ENCODE assay signal across 8 cellular contexts in genomic region chr1:16206547-16207317, GRCh38. TPM values are rescaled to one million over a fixed set of nuclear protein-coding genes. Genes with fewer than 3 reads are reported as not detected.
A peak's percentile ranks its signal among the peaks of the same experiment; 100 is the strongest.
DNase-seq lines count a peak whose midpoint lies in the region; ATAC-seq, FAIRE-seq and TF ChIP-seq lines count a peak whose summit lies in the region.

No MANE protein-coding gene starts in this region.

- H3K9me3 Mint-ChIP-seq in activated CD4-positive, alpha-beta T cell treated with anti-CD3 and anti-CD28 coated beads, Interleukin-2, amount 10 ng/mL, durations not matched to agents 24 days and 14 days: no peaks in the 10 kb centered on the region

- H3K27ac Mint-ChIP-seq in activated CD4-positive, alpha-beta T cell treated with anti-CD3 and anti-CD28 coated beads, Interleukin-2, amount 10 ng/mL, durations not matched to agents 24 days and 14 days: peak overlapping the region; percentile 97

- peaks cover 6% of the 10 kb centered on the region for H3K4me1 Mint-ChIP-seq in activated CD4-positive, alpha-beta T cell treated with anti-CD3 and anti-CD28 coated beads, Interleukin-2, amount 10 ng/mL, durations not matched to agents 24 days and 14 days

- TF ChIP-seq RAD21 in HepG2 (CRISPR knock-in tag; IDR thresholded peaks at IDR 0.05): no peak

- peaks cover 9 to 36% of the 10 kb centered on the region in 2 experiments; a peak in 3 of 5 replicates for H3K27me3 ChIP-seq in HepG2 (ENCODE audit: control insufficient read depth in 1 of 2, insufficient read depth in 2 of 2, low read length in 2 of 2)

- no peak overlapping the region for H2AFZ ChIP-seq in HepG2 (ENCODE audit: low read length)

- H3K36me3 Mint-ChIP-seq in activated CD4-positive, alpha-beta T cell treated with anti-CD3 and anti-CD28 coated beads, Interleukin-2, amount 10 ng/mL, durations not matched to agents 24 days and 14 days (ENCODE audit: low read depth): peaks cover 2% of the 10 kb centered on the region

- FAIRE-seq in GM19239 (lab: Jason Lieb, UNC): peak; percentile 92
- peak; percentile 36 for FAIRE-seq in HepG2 (lab: Jason Lieb, UNC)

- peaks cover 3% of the 10 kb centered on the region for H3K27me3 Mint-ChIP-seq in activated CD4-positive, alpha-beta T cell treated with anti-CD3 and anti-CD28 coated beads, Interleukin-2, amount 10 ng/mL, durations not matched to agents 24 days and 14 days

- H3K9ac ChIP-seq in HepG2 (ENCODE audit: insufficient read depth, low read depth, low read length): peak overlapping the region; percentile 66

- TF ChIP-seq CTCF in HepG2 (CRISPR knock-in tag; IDR thresholded peaks at IDR 0.05): no peak

- intact Hi-C loops in activated CD4-positive, alpha-beta T cell treated with anti-CD3 and anti-CD28 coated beads, Interleukin-2, amount 10 ng/mL, durations not matched to agents 24 days and 14 days (cut with micrococcal nuclease): loop anchor here (1.0 to 2.0 kb wide), 6 partner anchors 11 to 680 kb away; partner anchors contain the start of genes CPLANE2, DNAJC16, FBXO42 and SZRD1
- intact Hi-C loops in HepG2 (cut with micrococcal nuclease; ENCODE audit: unreplicated experiment): no loop called here

- no TSS peak for BruUV-seq in HepG2 (replicated peaks; lab: Mats Ljungman, UMichigan)

- H3K4me2 ChIP-seq in HepG2 (ENCODE audit: low read depth, low read length): peak overlapping the region; percentile 86

- H3K27ac ChIP-seq in HepG2 (ENCODE audit: extremely low read length, insufficient read depth, low read length): peak overlapping the region; percentile 81

- TF ChIP-seq POLR2A in HepG2 (IDR thresholded peaks at IDR 0.05; ENCODE audit: insufficient read depth in 1 of 2, low read depth in 2 of 2, low read length in 2 of 2): peak; percentile 74 to 94; a peak in 3 of 4 replicates

- H4K20me1 ChIP-seq in HepG2 (ENCODE audit: insufficient read depth, low read length): no peaks in the 10 kb centered on the region

- in situ Hi-C loops in HepG2 (cut with HindIII; ENCODE audit: extremely low pct_ligation_motif_present, low pct_unique_long_range_greater_than_20kb): loop anchor here (5.0 kb wide), 1 partner anchor 36 kb away; no protein-coding TSS in a partner anchor

- POLR2A ChIA-PET in HepG2 (lab: Yijun Ruan, JAX): interaction anchor here (0.6 to 1.7 kb wide), 11 partner anchors 9 to 160 kb away, joined by 3 to 19 read pairs (median 3); partner anchors contain the start of genes CPLANE2 and SZRD1

- ATAC-seq in HG03439 (IDR thresholded peaks at IDR 0.05; ENCODE audit: unreplicated experiment) (peak; percentile 66), HepG2 (peak; percentile 91)

- CTCF ChIA-PET in HepG2 (lab: Yijun Ruan, JAX; ENCODE audit: low intra/inter-chr PET ratio, low total read pairs): no interaction called here

- no peaks in the 10 kb centered on the region for H3K9me3 ChIP-seq in HepG2 (ENCODE audit: low read length)

- H3K79me2 ChIP-seq in HepG2 (ENCODE audit: insufficient read depth, low read length): no peaks in the 10 kb centered on the region

- 32% methylated on average over 11 of the region's 87 CpGs for WGBS in HepG2 (ENCODE audit: low lambda C conversion rate)

- no peak for TF ChIP-seq EP300 in HepG2 (IDR thresholded peaks at IDR 0.05; ENCODE audit: low read depth in 2 of 2, low read length in 2 of 2)
- TF ChIP-seq EP300 in HepG2 (CRISPR knock-in tag; IDR thresholded peaks at IDR 0.05; ENCODE audit: borderline replicate concordance): no peak

- peak; percentile 97 for DNase-seq in Ammon's horn (ENCODE audit: low spot score)
- DNase-seq in GM19239 (ENCODE audit: insufficient read length, low spot score): peak; percentile 83
- DNase-seq in NCI-H524 (lab: John Stamatoyannopoulos, UW): peak; percentile 91 to 94
- DNase-seq in activated CD4-positive, alpha-beta T cell treated with anti-CD3 and anti-CD28 coated beads, Interleukin-2, amount 10 ng/mL, durations not matched to agents 24 days and 14 days: peak; percentile 98
- DNase-seq in dedifferentiated amniotic fluid mesenchymal stem cell (ENCODE audit: extremely low spot score): peak; percentile 97
- DNase-seq in HepG2 (ENCODE audit: low spot score): peak; percentile 93
- peak; percentile 88 for DNase-seq in stimulated activated CD4-positive, alpha-beta T cell treated with anti-CD3 and anti-CD28 coated beads, Interleukin-2, amount 100 ng/mL, for 4 hours (ENCODE audit: low read depth)

- H3K36me3 ChIP-seq in HepG2 (replicated peaks in 1 of 2; ENCODE audit: control insufficient read depth in 1 of 2, insufficient read depth in 2 of 2, low read length in 2 of 2): no peaks in the 10 kb centered on the region

- H3K4me3 Mint-ChIP-seq in activated CD4-positive, alpha-beta T cell treated with anti-CD3 and anti-CD28 coated beads, Interleukin-2, amount 10 ng/mL, durations not matched to agents 24 days and 14 days: peak overlapping the region; percentile 89

- peak overlapping the region; percentile 40 to 82 (median 61); a peak in 5 of 6 replicates for H3K4me3 ChIP-seq in HepG2 (replicated peaks in 1 of 3; ENCODE audit: insufficient read depth in 1 of 3, low read depth in 2 of 3, low read length in 3 of 3)

- peaks cover 42% of the 10 kb centered on the region for H3K4me1 ChIP-seq in HepG2 (ENCODE audit: insufficient read depth, low read length)

RNA-seq across cellular contexts. Expression of gene ARHGEF19, which starts 5.7 kb away (rescaled TPM):
- total RNA-seq in activated CD4-positive, alpha-beta T cell treated with anti-CD3 and anti-CD28 coated beads, Interleukin-2, amount 10 ng/mL, durations not matched to agents 24 days and 14 days: 8.5 and 8.8 TPM in 2 replicates
- 1.8 and 2.0 TPM in 2 replicates for total RNA-seq in HepG2 (2016; rRNA removed; fragmentation: Illumina TruSeq; extraction: Trizol)
- 0.53 and 1.0 TPM in 2 replicates for total RNA-seq in HepG2 (2016; cell fraction: cytosol; rRNA removed; fragmentation: Illumina TruSeq; extraction: Trizol; ENCODE audit: low read depth)
- 1.4 and 2.3 TPM in 2 replicates for total RNA-seq in HepG2 (2016; cell fraction: insoluble cytoplasmic fraction; rRNA removed; fragmentation: Illumina TruSeq; extraction: Trizol)
- total RNA-seq in HepG2 (2016; cell fraction: membrane; rRNA removed; fragmentation: Illumina TruSeq; extraction: Trizol): 1.3 and 1.5 TPM in 2 replicates
- total RNA-seq in HepG2 (2016; cell fraction: nucleus; rRNA removed; fragmentation: Illumina TruSeq; extraction: Trizol): 1.9 and 2.1 TPM in 2 replicates
- polyA plus RNA-seq in HepG2 (2011; rRNA removed): 1.7 and 2.2 TPM in 2 replicates
- 1.7 and 2.2 TPM in 2 replicates for polyA plus RNA-seq in HepG2 (2011; cell fraction: cytosol; rRNA removed)
- polyA plus RNA-seq in HepG2 (2011; cell fraction: nucleus; rRNA removed): 9.9 and 10.1 TPM in 2 replicates
- polyA plus RNA-seq in HepG2 (2012): 0.88 and 1.6 TPM in 2 replicates
- 0.47 and 1.2 TPM in 2 replicates for polyA plus RNA-seq in HepG2 (2016; cell fraction: cytosol; fragmentation: Illumina TruSeq; extraction: Trizol; ENCODE audit: low read depth)
- polyA plus RNA-seq in HepG2 (2016; cell fraction: insoluble cytoplasmic fraction; fragmentation: Illumina TruSeq; extraction: Trizol; ENCODE audit: low read depth): 1.7 and 2.2 TPM in 2 replicates
- polyA plus RNA-seq in HepG2 (2016; cell fraction: membrane; fragmentation: Illumina TruSeq; extraction: Trizol; ENCODE audit: low read depth): 0.94 and 1.7 TPM in 2 replicates
- 4.0 and 5.0 TPM in 2 replicates for polyA plus RNA-seq in HepG2 (2016; cell fraction: nucleus; fragmentation: Illumina TruSeq; extraction: Trizol; ENCODE audit: insufficient read depth, low read depth)
- 1.3 and 7.5 TPM in 2 replicates for polyA minus RNA-seq in HepG2 (2011; rRNA and poly(A)+ RNA removed; ENCODE audit: low replicate concordance)
- polyA minus RNA-seq in HepG2 (2011; cell fraction: cytosol; rRNA and poly(A)+ RNA removed): 0.69 and 0.79 TPM in 2 replicates
- polyA minus RNA-seq in HepG2 (2011; cell fraction: nucleus; rRNA and poly(A)+ RNA removed): 1.4 and 2.1 TPM in 2 replicates

RNA-seq across cellular contexts. Expression of gene CPLANE2, which starts 30.3 kb away (rescaled TPM):
- 4.8 and 6.1 TPM in 2 replicates for total RNA-seq in activated CD4-positive, alpha-beta T cell treated with anti-CD3 and anti-CD28 coated beads, Interleukin-2, amount 10 ng/mL, durations not matched to agents 24 days and 14 days
- 0.98 and 1.6 TPM in 2 replicates for total RNA-seq in HepG2 (2016; rRNA removed; fragmentation: Illumina TruSeq; extraction: Trizol)
- total RNA-seq in HepG2 (2016; cell fraction: cytosol; rRNA removed; fragmentation: Illumina TruSeq; extraction: Trizol; ENCODE audit: low read depth): 0.62 and 0.71 TPM in 2 replicates
- 1.00 and 1.9 TPM in 2 replicates for total RNA-seq in HepG2 (2016; cell fraction: insoluble cytoplasmic fraction; rRNA removed; fragmentation: Illumina TruSeq; extraction: Trizol)
- total RNA-seq in HepG2 (2016; cell fraction: membrane; rRNA removed; fragmentation: Illumina TruSeq; extraction: Trizol): 1.8 and 1.9 TPM in 2 replicates
- 0.99 and 1.3 TPM in 2 replicates for total RNA-seq in HepG2 (2016; cell fraction: nucleus; rRNA removed; fragmentation: Illumina TruSeq; extraction: Trizol)
- 0.27 and 0.29 TPM in 2 replicates for polyA plus RNA-seq in HepG2 (2011; rRNA removed)
- polyA plus RNA-seq in HepG2 (2011; cell fraction: cytosol; rRNA removed): 0.12 and 0.42 TPM in 2 replicates
- polyA plus RNA-seq in HepG2 (2011; cell fraction: nucleus; rRNA removed): 0.43 and 0.48 TPM in 2 replicates
- 0.38 and 0.53 TPM in 2 replicates for polyA plus RNA-seq in HepG2 (2012)
- 0.38 and 0.65 TPM in 2 replicates for polyA plus RNA-seq in HepG2 (2016; cell fraction: cytosol; fragmentation: Illumina TruSeq; extraction: Trizol; ENCODE audit: low read depth)
- polyA plus RNA-seq in HepG2 (2016; cell fraction: insoluble cytoplasmic fraction; fragmentation: Illumina TruSeq; extraction: Trizol; ENCODE audit: low read depth): 0.47 and 0.85 TPM in 2 replicates
- 0.76 and 1.2 TPM in 2 replicates for polyA plus RNA-seq in HepG2 (2016; cell fraction: membrane; fragmentation: Illumina TruSeq; extraction: Trizol; ENCODE audit: low read depth)
- 0.41 and 2.0 TPM in 2 replicates for polyA plus RNA-seq in HepG2 (2016; cell fraction: nucleus; fragmentation: Illumina TruSeq; extraction: Trizol; ENCODE audit: insufficient read depth, low read depth)
- 4.2 and 10.4 TPM in 2 replicates for polyA minus RNA-seq in HepG2 (2011; rRNA and poly(A)+ RNA removed; ENCODE audit: low replicate concordance)
- 2.1 TPM in 1 of 2 replicates, not detected in the other for polyA minus RNA-seq in HepG2 (2011; cell fraction: cytosol; rRNA and poly(A)+ RNA removed)
- 0.39 and 1.1 TPM in 2 replicates for polyA minus RNA-seq in HepG2 (2011; cell fraction: nucleus; rRNA and poly(A)+ RNA removed)

RNA-seq across cellular contexts. Expression of gene EPHA2, which starts 50.9 kb away (rescaled TPM):
- total RNA-seq in activated CD4-positive, alpha-beta T cell treated with anti-CD3 and anti-CD28 coated beads, Interleukin-2, amount 10 ng/mL, durations not matched to agents 24 days and 14 days: not detected in 2 replicates
- total RNA-seq in HepG2 (2016; rRNA removed; fragmentation: Illumina TruSeq; extraction: Trizol): 15.5 and 33.6 TPM in 2 replicates
- 6.7 and 7.8 TPM in 2 replicates for total RNA-seq in HepG2 (2016; cell fraction: cytosol; rRNA removed; fragmentation: Illumina TruSeq; extraction: Trizol; ENCODE audit: low read depth)
- 10.8 and 35.8 TPM in 2 replicates for total RNA-seq in HepG2 (2016; cell fraction: insoluble cytoplasmic fraction; rRNA removed; fragmentation: Illumina TruSeq; extraction: Trizol)
- 14.9 and 16.9 TPM in 2 replicates for total RNA-seq in HepG2 (2016; cell fraction: membrane; rRNA removed; fragmentation: Illumina TruSeq; extraction: Trizol)
- 41.9 and 47.9 TPM in 2 replicates for total RNA-seq in HepG2 (2016; cell fraction: nucleus; rRNA removed; fragmentation: Illumina TruSeq; extraction: Trizol)
- polyA plus RNA-seq in HepG2 (2011; rRNA removed): 53.6 and 62.5 TPM in 2 replicates
- polyA plus RNA-seq in HepG2 (2011; cell fraction: cytosol; rRNA removed): 39.1 and 62.9 TPM in 2 replicates
- polyA plus RNA-seq in HepG2 (2011; cell fraction: nucleus; rRNA removed): 163 and 212 TPM in 2 replicates
- polyA plus RNA-seq in HepG2 (2012): 25.4 and 56.3 TPM in 2 replicates
- 2.1 and 2.2 TPM in 2 replicates for polyA plus RNA-seq in HepG2 (2016; cell fraction: cytosol; fragmentation: Illumina TruSeq; extraction: Trizol; ENCODE audit: low read depth)
- 11.5 and 14.9 TPM in 2 replicates for polyA plus RNA-seq in HepG2 (2016; cell fraction: insoluble cytoplasmic fraction; fragmentation: Illumina TruSeq; extraction: Trizol; ENCODE audit: low read depth)
- polyA plus RNA-seq in HepG2 (2016; cell fraction: membrane; fragmentation: Illumina TruSeq; extraction: Trizol; ENCODE audit: low read depth): 5.7 and 6.8 TPM in 2 replicates
- polyA plus RNA-seq in HepG2 (2016; cell fraction: nucleus; fragmentation: Illumina TruSeq; extraction: Trizol; ENCODE audit: insufficient read depth, low read depth): 84.4 and 87.2 TPM in 2 replicates
- 69.9 and 218 TPM in 2 replicates for polyA minus RNA-seq in HepG2 (2011; rRNA and poly(A)+ RNA removed; ENCODE audit: low replicate concordance)
- polyA minus RNA-seq in HepG2 (2011; cell fraction: cytosol; rRNA and poly(A)+ RNA removed): 72.7 and 86.9 TPM in 2 replicates
- 65.6 and 79.3 TPM in 2 replicates for polyA minus RNA-seq in HepG2 (2011; cell fraction: nucleus; rRNA and poly(A)+ RNA removed)

Comparison
In these comparisons a context has a peak if more than half of its experiments do, and no peak if none do; other contexts are left out.
1. Peak in every context shown above with its lines: DNase-seq, ATAC-seq, H3K4me3 ChIP-seq and H3K27ac ChIP-seq.